In the genomic region with DNA sequence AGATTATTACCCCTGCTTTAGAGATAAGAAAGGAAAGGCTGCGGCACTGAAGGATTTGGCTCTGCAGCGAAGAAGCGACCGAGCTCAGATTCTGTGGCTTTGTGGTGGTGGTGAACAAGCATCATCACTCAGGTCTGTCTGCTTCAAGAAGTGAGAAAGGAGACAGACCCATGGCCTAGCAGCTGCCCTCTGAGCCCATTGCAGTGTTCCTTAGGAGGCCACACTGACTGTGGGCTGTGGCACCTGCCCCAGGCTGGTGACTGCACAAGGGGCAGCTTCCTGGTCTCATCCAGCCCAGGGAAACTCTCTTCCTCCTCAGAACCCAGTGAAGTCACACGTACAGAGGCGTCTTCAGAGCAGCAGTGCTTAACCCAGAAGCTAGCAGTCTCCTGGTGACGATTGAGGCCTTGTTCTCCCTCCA, we compare ENCODE assay signal across 8 cellular contexts. TPM values are rescaled to one million over a fixed set of nuclear protein-coding genes. Genes with fewer than 3 reads are reported as not detected.
DNase-seq lines count a peak whose midpoint lies in the region; ATAC-seq lines count a peak whose summit lies in the region.

No MANE protein-coding gene starts in this region.

- peak overlapping the region; percentile 77 for H3K27ac Mint-ChIP-seq in activated T-helper 1 cell treated with anti-CD3 and anti-CD28 coated beads, Interleukin-12 subunit alpha, Interleukin-12 subunit beta, Interleukin-2, Interleukin-4 antibody, amounts not matched to agents 30 ng/mL and 10 ng/mL and 1 ng/mL, durations not matched to agents 14 hours and 24 hours and 36 hours
- peak overlapping the region; percentile 96 to 99 (median 98) for H3K27ac Mint-ChIP-seq in immature natural killer cell
- H3K27ac Mint-ChIP-seq in stimulated activated naive CD8-positive, alpha-beta T cell treated with anti-CD3 and anti-CD28 coated beads, Interleukin-15, Interleukin-2, amounts not matched to agents 100 ng/mL and 50 ng/mL, for 24 hours = peak overlapping the region; percentile 63

- no peak for ATAC-seq in HG03025 (IDR thresholded peaks at IDR 0.05; ENCODE audit: low FRiP score, unreplicated experiment)
- ATAC-seq in GM21390 (IDR thresholded peaks at IDR 0.05; ENCODE audit: unreplicated experiment) = no peak

- peak; percentile 65 for DNase-seq in LHCN-M2 (ENCODE audit: low read depth)
- DNase-seq in activated T-helper 1 cell treated with anti-CD3 and anti-CD28 coated beads, Interleukin-12 subunit alpha, Interleukin-12 subunit beta, Interleukin-2, Interleukin-4 antibody, amounts not matched to agents 30 ng/mL and 10 ng/mL and 1 ng/mL, durations not matched to agents 14 hours and 24 hours and 36 hours (ENCODE audit: low spot score) = peak; percentile 21
- peak; percentile 83 to 86 (median 83) for DNase-seq in immature natural killer cell
- DNase-seq in medulla oblongata (ENCODE audit: extremely low spot score) = no peak
- no peak for DNase-seq in DMS79 treated with DMSO at 0.1 percent for 48 hours (lab: John Stamatoyannopoulos, UW)

- peak overlapping the region; percentile 24 for H3K4me3 Mint-ChIP-seq in activated T-helper 1 cell treated with anti-CD3 and anti-CD28 coated beads, Interleukin-12 subunit alpha, Interleukin-12 subunit beta, Interleukin-2, Interleukin-4 antibody, amounts not matched to agents 30 ng/mL and 10 ng/mL and 1 ng/mL, durations not matched to agents 14 hours and 24 hours and 36 hours
- peak overlapping the region; percentile 69 to 95 (median 71) for H3K4me3 Mint-ChIP-seq in immature natural killer cell
- no peak overlapping the region for H3K4me3 Mint-ChIP-seq in stimulated activated naive CD8-positive, alpha-beta T cell treated with anti-CD3 and anti-CD28 coated beads, Interleukin-15, Interleukin-2, amounts not matched to agents 100 ng/mL and 50 ng/mL, for 24 hours

- H3K36me3 Mint-ChIP-seq in activated T-helper 1 cell treated with anti-CD3 and anti-CD28 coated beads, Interleukin-12 subunit alpha, Interleukin-12 subunit beta, Interleukin-2, Interleukin-4 antibody, amounts not matched to agents 30 ng/mL and 10 ng/mL and 1 ng/mL, durations not matched to agents 14 hours and 24 hours and 36 hours (ENCODE audit: low read depth) = no peaks in the 10 kb centered on the region
- no peaks in the 10 kb centered on the region for H3K36me3 Mint-ChIP-seq in immature natural killer cell
- no peaks in the 10 kb centered on the region for H3K36me3 Mint-ChIP-seq in stimulated activated naive CD8-positive, alpha-beta T cell treated with anti-CD3 and anti-CD28 coated beads, Interleukin-15, Interleukin-2, amounts not matched to agents 100 ng/mL and 50 ng/mL, for 24 hours (ENCODE audit: low read depth)

- H3K27me3 Mint-ChIP-seq in activated T-helper 1 cell treated with anti-CD3 and anti-CD28 coated beads, Interleukin-12 subunit alpha, Interleukin-12 subunit beta, Interleukin-2, Interleukin-4 antibody, amounts not matched to agents 30 ng/mL and 10 ng/mL and 1 ng/mL, durations not matched to agents 14 hours and 24 hours and 36 hours (ENCODE audit: insufficient read depth) = peaks cover 2% of the 10 kb centered on the region
- peaks cover 6 to 28% (median 22%) of the 10 kb centered on the region in 3 donors for H3K27me3 Mint-ChIP-seq in immature natural killer cell (ENCODE audit: low read depth in 3 of 3)
- H3K27me3 Mint-ChIP-seq in stimulated activated naive CD8-positive, alpha-beta T cell treated with anti-CD3 and anti-CD28 coated beads, Interleukin-15, Interleukin-2, amounts not matched to agents 100 ng/mL and 50 ng/mL, for 24 hours = no peaks in the 10 kb centered on the region

- intact Hi-C loops in activated T-helper 1 cell treated with anti-CD3 and anti-CD28 coated beads, Interleukin-12 subunit alpha, Interleukin-12 subunit beta, Interleukin-2, Interleukin-4 antibody, amounts not matched to agents 30 ng/mL and 10 ng/mL and 1 ng/mL, durations not matched to agents 14 hours and 24 hours and 36 hours (cut with micrococcal nuclease) = loop anchor here (5.0 to 10.0 kb wide), 4 partner anchors 390 to 940 kb away; partner anchors contain the start of genes GYPC, SAP130 and SFT2D3

- H3K9me3 Mint-ChIP-seq in activated T-helper 1 cell treated with anti-CD3 and anti-CD28 coated beads, Interleukin-12 subunit alpha, Interleukin-12 subunit beta, Interleukin-2, Interleukin-4 antibody, amounts not matched to agents 30 ng/mL and 10 ng/mL and 1 ng/mL, durations not matched to agents 14 hours and 24 hours and 36 hours = no peaks in the 10 kb centered on the region
- H3K9me3 Mint-ChIP-seq in immature natural killer cell = no peaks in the 10 kb centered on the region
- no peaks in the 10 kb centered on the region for H3K9me3 Mint-ChIP-seq in stimulated activated naive CD8-positive, alpha-beta T cell treated with anti-CD3 and anti-CD28 coated beads, Interleukin-15, Interleukin-2, amounts not matched to agents 100 ng/mL and 50 ng/mL, for 24 hours

- H3K4me1 Mint-ChIP-seq in activated T-helper 1 cell treated with anti-CD3 and anti-CD28 coated beads, Interleukin-12 subunit alpha, Interleukin-12 subunit beta, Interleukin-2, Interleukin-4 antibody, amounts not matched to agents 30 ng/mL and 10 ng/mL and 1 ng/mL, durations not matched to agents 14 hours and 24 hours and 36 hours (ENCODE audit: low read depth) = peaks cover 60% of the 10 kb centered on the region
- H3K4me1 Mint-ChIP-seq in immature natural killer cell = peaks cover 74 to 84% of the 10 kb centered on the region in 2 donors
- H3K4me1 Mint-ChIP-seq in stimulated activated naive CD8-positive, alpha-beta T cell treated with anti-CD3 and anti-CD28 coated beads, Interleukin-15, Interleukin-2, amounts not matched to agents 100 ng/mL and 50 ng/mL, for 24 hours (ENCODE audit: low read depth) = peaks cover 71% of the 10 kb centered on the region

RNA-seq across cellular contexts. Expression of gene BIN1, which starts 22.3 kb away (rescaled TPM):
- 139 and 174 TPM in 2 replicates for total RNA-seq in LHCN-M2 (2014; rRNA removed)
- polyA plus RNA-seq in LHCN-M2 (2012) = 80.8 TPM
- 38.4 and 41.9 TPM in 2 replicates for total RNA-seq in activated T-helper 1 cell treated with anti-CD3 and anti-CD28 coated beads, Interleukin-12 subunit alpha, Interleukin-12 subunit beta, Interleukin-2, Interleukin-4 antibody, amounts not matched to agents 30 ng/mL and 10 ng/mL and 1 ng/mL, durations not matched to agents 14 hours and 24 hours and 36 hours
- 100 to 1,000 TPM; 110 to 169 (median 167) TPM for polyA plus RNA-seq in immature natural killer cell

Comparison
In these comparisons a context has a peak if more than half of its experiments do, and no peak if none do; other contexts are left out.
1. DNase-seq: peak in LHCN-M2 (single experiment), activated T-helper 1 cell treated with anti-CD3 and anti-CD28 coated beads, Interleukin-12 subunit alpha, Interleukin-12 subunit beta, Interleukin-2, Interleukin-4 antibody, amounts not matched to agents 30 ng/mL and 10 ng/mL and 1 ng/mL, durations not matched to agents 14 hours and 24 hours and 36 hours (single experiment) and immature natural killer cell (3 of 3); none in medulla oblongata (single experiment) and DMS79 treated with DMSO at 0.1 percent for 48 hours (single experiment).
2. Peak in every context shown above with its lines, with median percentiles within 50 percentile points of each other: H3K27ac Mint-ChIP-seq.